Comparison of ENCODE assay signal across 18 cellular contexts in the genomic region with DNA sequence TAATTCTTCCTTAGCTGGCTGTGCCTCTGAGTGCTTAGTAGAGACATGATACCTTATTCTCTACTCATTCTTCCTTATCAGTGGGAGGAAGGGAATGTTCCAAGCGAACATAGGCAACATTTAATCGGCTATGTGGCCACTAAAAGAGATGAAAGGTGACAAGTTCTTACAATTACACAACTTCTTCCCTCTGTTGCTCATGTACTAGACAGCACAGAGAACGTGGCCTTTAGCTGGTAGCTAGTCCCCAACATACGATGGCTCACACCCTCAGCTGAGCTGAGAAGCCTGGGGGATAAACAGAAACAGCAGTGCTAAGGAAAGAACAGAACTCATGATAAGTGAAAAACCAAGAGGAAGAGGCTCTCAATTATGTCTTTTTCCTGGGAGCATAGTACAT. TPM values are rescaled to one million over a fixed set of nuclear protein-coding genes. Genes with fewer than 3 reads are reported as not detected.
DNase-seq lines count a peak whose midpoint lies in the region; ATAC-seq and TF ChIP-seq lines count a peak whose summit lies in the region.
"Had no signal": no experiment of that assay in that cellular context is flagged by ENCODE, and none has a peak within 500 bp of the region (broad histone marks: within the 10 kb centered on the region; RNA-seq: fewer than 3 reads in every experiment).

No MANE protein-coding gene starts in this region.

- intact Hi-C loops in Right ventricle myocardium superior (cut with DNase I) = no loop called here
- intact Hi-C loops in cardiac septum (cut with DNase I) = no loop called here

- H3K36me3 Mint-ChIP-seq in stimulated activated naive B cell treated with anti-CD40 and anti-IgM and Interleukin-4, amounts not matched to agents 10 μg/mL and 1 μg/mL and 100 μg/mL, for 72 hours = peaks cover 2 to 9% of the 10 kb centered on the region in 2 donors

- ATAC-seq in Right ventricle myocardium superior (ENCODE audit: poor library complexity) = peak; percentile 82
- ATAC-seq in left lobe of liver = peak; percentile 68
- ATAC-seq in stimulated activated naive B cell treated with anti-CD40 and anti-IgM and Interleukin-4, amounts not matched to agents 10 μg/mL and 1 μg/mL and 100 μg/mL, for 72 hours (replicated peaks) = no peak
- ATAC-seq: GM12878 had no signal

- no peak overlapping the region for H3K4me3 Mint-ChIP-seq in stimulated activated naive B cell treated with anti-CD40 and anti-IgM and Interleukin-4, amounts not matched to agents 10 μg/mL and 1 μg/mL and 100 μg/mL, for 72 hours

- no peaks in the 10 kb centered on the region for H3K4me1 Mint-ChIP-seq in stimulated activated naive B cell treated with anti-CD40 and anti-IgM and Interleukin-4, amounts not matched to agents 10 μg/mL and 1 μg/mL and 100 μg/mL, for 72 hours

- no peaks in the 10 kb centered on the region for H3K9me3 Mint-ChIP-seq in stimulated activated naive B cell treated with anti-CD40 and anti-IgM and Interleukin-4, amounts not matched to agents 10 μg/mL and 1 μg/mL and 100 μg/mL, for 72 hours

- no peak for DNase-seq in Right ventricle myocardium superior
- no peak for DNase-seq in cardiac septum (ENCODE audit: low spot score)
- DNase-seq in choroid plexus epithelial cell (ENCODE audit: low read depth) = peak; percentile 30
- no peak for DNase-seq in left lobe of liver (ENCODE audit: low spot score)
- no peak for DNase-seq in activated CD4-positive, alpha-beta T cell treated with anti-CD3 and anti-CD28 coated beads, Interleukin-2, amount 50 U/mL, for 48 hours
- DNase-seq in stimulated activated naive B cell treated with anti-CD40 and anti-IgM and Interleukin-4, amounts not matched to agents 10 μg/mL and 1 μg/mL and 100 μg/mL, for 72 hours = no peak
- DNase-seq in H4 (ENCODE audit: low spot score) = no peak
- DNase-seq: C1 segment of cervical spinal cord, GDM1, KG1, NCI-H1105 treated with DMSO at 0.1 percent for 48 hours, NCI-H1694 treated with DMSO at 0.1 percent for 48 hours, NCI-H526 treated with DMSO at 0.1 percent for 48 hours, RPMI8226, SJCRH30 had no signal

- TF ChIP-seq CTCF in choroid plexus epithelial cell (conservative IDR thresholded peaks at IDR 0.05; ENCODE audit: low read depth, low read length) = no peak

- no peak overlapping the region for H3K27ac Mint-ChIP-seq in stimulated activated naive B cell treated with anti-CD40 and anti-IgM and Interleukin-4, amounts not matched to agents 10 μg/mL and 1 μg/mL and 100 μg/mL, for 72 hours

- no peak overlapping the region for H3K4me3 ChIP-seq in choroid plexus epithelial cell (ENCODE audit: low read depth, low read length)
- H3K4me3 ChIP-seq: GM12878, GM23248, SJCRH30 had no signal

- H3K27me3 Mint-ChIP-seq in stimulated activated naive B cell treated with anti-CD40 and anti-IgM and Interleukin-4, amounts not matched to agents 10 μg/mL and 1 μg/mL and 100 μg/mL, for 72 hours = no peaks in the 10 kb centered on the region

RNA-seq across cellular contexts. Expression of a gene that starts 52.2 kb away (rescaled TPM):
- total RNA-seq in Right ventricle myocardium superior (112 TPM), cardiac septum (76.4 TPM), left lobe of liver (11.2 TPM)
- 40.5 and 58.9 TPM in 2 replicates for total RNA-seq in H4 (2014; rRNA removed; shearing (Covaris generic))

RNA-seq across cellular contexts. Expression of a gene that starts 52.2 kb away (rescaled TPM):
- 0.22 TPM for total RNA-seq in Right ventricle myocardium superior
- not detected for total RNA-seq in cardiac septum
- total RNA-seq in left lobe of liver = not detected
- total RNA-seq in H4 (2014; rRNA removed; shearing (Covaris generic)) = 0.04 TPM in 1 of 2 replicates, not detected in the other
- total RNA-seq: GM23248, MCF 10A had no signal

Comparison
In these comparisons a context has a peak if more than half of its experiments do, and no peak if none do; other contexts are left out.
1. ATAC-seq: peak in Right ventricle myocardium superior (single experiment) and left lobe of liver (single experiment); none in stimulated activated naive B cell treated with anti-CD40 and anti-IgM and Interleukin-4, amounts not matched to agents 10 μg/mL and 1 μg/mL and 100 μg/mL, for 72 hours (0 of 2).